In genomic region chr3:187827723-187828122, GRCh38 we compare ENCODE assay signal across 16 cellular contexts.
A peak's percentile ranks its signal among the peaks of the same experiment; 100 is the strongest.
DNase-seq lines count a peak whose midpoint lies in the region; TF ChIP-seq lines count a peak whose summit lies in the region.
"Had no signal": no experiment of that assay in that cellular context is flagged by ENCODE, and none has a peak within 500 bp of the region (broad histone marks: within the 10 kb centered on the region; RNA-seq: fewer than 3 reads in every experiment).

No MANE protein-coding gene starts in this region.

- intact Hi-C loops in esophagus muscularis mucosa (cut with DNase I), result no loop called here

- DNase-seq in NCI-H2196 (lab: John Stamatoyannopoulos, UW; ENCODE audit: unreplicated experiment) (peak; percentile 35), NCI-H2196 treated with DMSO at 0.1 percent for 48 hours (lab: John Stamatoyannopoulos, UW; ENCODE audit: unreplicated experiment) (peak; percentile 28), esophagus muscularis mucosa (ENCODE audit: extremely low spot score) (peak; percentile 62), NCI-H1694 (lab: John Stamatoyannopoulos, UW) (no peak), SIG-M5 (lab: John Stamatoyannopoulos, UW) (no peak)
- DNase-seq: AML-193; Caco-2; CD4-positive, alpha-beta T cell; DMS79 treated with DMSO at 0.1 percent for 48 hours; GF-D8; GOT3; H7; HFFc6 had no signal

- TF ChIP-seq POLR2A in esophagus muscularis mucosa (IDR thresholded peaks at IDR 0.05; ENCODE audit: low read depth), result no peak

- peak overlapping the region; percentile 5 for H2AFZ ChIP-seq in parathyroid adenoma

- H3K9me3 ChIP-seq in esophagus muscularis mucosa (no peaks in the 10 kb centered on the region), parathyroid adenoma (ENCODE audit: control insufficient read depth, low read length) (no peaks in the 10 kb centered on the region)
- H3K9me3 ChIP-seq: Caco-2 had no signal

- H3K36me3 ChIP-seq in esophagus muscularis mucosa (no peaks in the 10 kb centered on the region), parathyroid adenoma (ENCODE audit: control insufficient read depth, insufficient read depth, low read length) (no peaks in the 10 kb centered on the region)

- H3K4me1 ChIP-seq in esophagus muscularis mucosa, result no peaks in the 10 kb centered on the region
- H3K4me1 ChIP-seq in parathyroid adenoma, result no peaks in the 10 kb centered on the region

- no peak overlapping the region for H3K9ac ChIP-seq in parathyroid adenoma

- 91% methylated on average over 2 of the region's 2 CpGs for WGBS in esophagus muscularis mucosa

- TF ChIP-seq CTCF in esophagus muscularis mucosa (IDR thresholded peaks at IDR 0.05) (no peak), parathyroid adenoma (IDR thresholded peaks at IDR 0.05) (no peak)

- H3K27me3 ChIP-seq in esophagus muscularis mucosa (no peaks in the 10 kb centered on the region), parathyroid adenoma (ENCODE audit: control insufficient read depth, insufficient read depth, low read length) (no peaks in the 10 kb centered on the region)

- H3K4me3 ChIP-seq in esophagus muscularis mucosa (no peak overlapping the region), parathyroid adenoma (ENCODE audit: low read depth, low read length) (no peak overlapping the region)

- TF ChIP-seq EP300 in esophagus muscularis mucosa (IDR thresholded peaks at IDR 0.05), result no peak

- H3K79me2 ChIP-seq in parathyroid adenoma, result no peaks in the 10 kb centered on the region

- H3K27ac ChIP-seq in esophagus muscularis mucosa (replicated peaks in 1 of 4) (no peak overlapping the region), parathyroid adenoma (no peak overlapping the region)
- H3K27ac ChIP-seq: C4-2B, HL-60 had no signal

- H3K4me2 ChIP-seq in parathyroid adenoma (ENCODE audit: low read length), result no peak overlapping the region

Comparison
In these comparisons a context has a peak if more than half of its experiments do, and no peak if none do; other contexts are left out.
1. DNase-seq: peak in NCI-H2196 (single experiment), NCI-H2196 treated with DMSO at 0.1 percent for 48 hours (single experiment) and esophagus muscularis mucosa (single experiment); none in NCI-H1694 (single experiment) and SIG-M5 (single experiment).